In genomic region chr22:36411589-36412258, GRCh38 we compare ENCODE assay signal across 10 cellular contexts. TPM values are rescaled to one million over a fixed set of nuclear protein-coding genes. Genes with fewer than 3 reads are reported as not detected.
DNase-seq lines count a peak whose midpoint lies in the region; ATAC-seq and TF ChIP-seq lines count a peak whose summit lies in the region.
"Had no signal": no experiment of that assay in that cellular context is flagged by ENCODE, and none has a peak within 500 bp of the region (broad histone marks: within the 10 kb centered on the region; RNA-seq: fewer than 3 reads in every experiment).

No MANE protein-coding gene starts in this region.

- 71 to 72% methylated on average over 6 of the region's 6 CpGs for WGBS in thyroid gland, 2 donors

- no peaks in the 10 kb centered on the region for H3K36me3 ChIP-seq in thyroid gland

- H3K4me1 ChIP-seq in thyroid gland = peaks cover 25 to 32% of the 10 kb centered on the region in 2 donors

- H3K4me3 ChIP-seq in thyroid gland (replicated peaks in 1 of 3) = no peak overlapping the region

- H3K27me3 ChIP-seq in thyroid gland = no peaks in the 10 kb centered on the region

- no peak for TF ChIP-seq POLR2A in thyroid gland (IDR thresholded peaks at IDR 0.05)

- DNase-seq in activated effector memory CD4-positive, alpha-beta T cell treated with anti-CD3 and anti-CD28 coated beads, Interleukin-2, amount 50 U/mL, for 16 hours = peak; percentile 73
- no peak for DNase-seq in activated effector memory CD4-positive, alpha-beta T cell treated with Interleukin-2 at 50 U/mL for 16 hours
- peak; percentile 23 for DNase-seq in T-helper 9 cell
- peak; percentile 45 for DNase-seq in kidney tubule cell (ENCODE audit: low spot score)
- peak; percentile 40 to 45 for DNase-seq in thyroid gland
- no peak for DNase-seq in left ventricle myocardium superior
- no peak for DNase-seq in cardiac septum (ENCODE audit: low spot score)
- no peak for DNase-seq in NCI-H187 treated with DMSO at 0.1 percent for 48 hours (lab: John Stamatoyannopoulos, UW)
- DNase-seq: NCI-H1092 treated with DMSO at 0.1 percent for 48 hours had no signal

- intact Hi-C loops in thyroid gland (cut with DNase I) (no loop called here), left ventricle myocardium superior (cut with micrococcal nuclease) (no loop called here), cardiac septum (cut with DNase I) (no loop called here)

- ATAC-seq in left ventricle myocardium superior = no peak
- ATAC-seq: left lobe of liver had no signal

- no peaks in the 10 kb centered on the region for H3K9me3 ChIP-seq in thyroid gland

- TF ChIP-seq CTCF in thyroid gland (IDR thresholded peaks at IDR 0.05) = no peak

- peak overlapping the region; percentile 33 to 95 (median 87) for H3K27ac ChIP-seq in thyroid gland

RNA-seq across cellular contexts. Expression of gene MYH9, which starts 24.0 kb away (rescaled TPM):
- 100 to 1,000 TPM; 228 to 375 (median 275) TPM for total RNA-seq in thyroid gland
- total RNA-seq in left ventricle myocardium superior = 161 TPM
- 282 TPM for total RNA-seq in cardiac septum

Comparison
In these comparisons a context has a peak if more than half of its experiments do, and no peak if none do; other contexts are left out.
1. DNase-seq: peak in activated effector memory CD4-positive, alpha-beta T cell treated with anti-CD3 and anti-CD28 coated beads, Interleukin-2, amount 50 U/mL, for 16 hours (single experiment), T-helper 9 cell (single experiment), kidney tubule cell (single experiment) and thyroid gland (2 of 2); none in activated effector memory CD4-positive, alpha-beta T cell treated with Interleukin-2 at 50 U/mL for 16 hours (single experiment), left ventricle myocardium superior (single experiment), cardiac septum (single experiment) and NCI-H187 treated with DMSO at 0.1 percent for 48 hours (single experiment).